ENCODE assay signal across 1 cellular context in the genomic region with DNA sequence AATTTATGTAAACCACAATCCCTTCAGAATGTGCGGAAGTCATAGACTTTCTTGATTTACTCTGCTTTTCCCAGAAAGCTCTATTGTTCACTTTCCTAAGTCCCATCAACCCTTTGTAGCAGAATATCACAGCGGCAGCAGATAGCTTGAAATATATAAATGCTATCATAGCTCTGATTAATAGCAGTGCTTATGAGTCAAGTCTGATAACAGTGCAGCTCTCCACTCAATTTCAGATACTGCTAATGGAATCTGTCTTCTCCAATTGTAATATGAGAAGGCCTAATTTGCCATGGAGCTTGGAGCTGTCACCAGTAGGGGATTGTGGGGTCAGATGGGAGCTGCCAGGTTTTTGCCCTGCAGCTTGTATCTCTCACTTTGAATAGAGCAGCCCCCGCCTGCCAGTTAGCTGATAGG.
TF ChIP-seq lines count a peak whose summit lies in the region.

No MANE protein-coding gene starts in this region.

TF ChIP-seq in GM23338, 12 proteins besides CTCF, POLR2A, EP300 and RAD21 (continued from another document):
- TF ChIP-seq, protein P1, sequence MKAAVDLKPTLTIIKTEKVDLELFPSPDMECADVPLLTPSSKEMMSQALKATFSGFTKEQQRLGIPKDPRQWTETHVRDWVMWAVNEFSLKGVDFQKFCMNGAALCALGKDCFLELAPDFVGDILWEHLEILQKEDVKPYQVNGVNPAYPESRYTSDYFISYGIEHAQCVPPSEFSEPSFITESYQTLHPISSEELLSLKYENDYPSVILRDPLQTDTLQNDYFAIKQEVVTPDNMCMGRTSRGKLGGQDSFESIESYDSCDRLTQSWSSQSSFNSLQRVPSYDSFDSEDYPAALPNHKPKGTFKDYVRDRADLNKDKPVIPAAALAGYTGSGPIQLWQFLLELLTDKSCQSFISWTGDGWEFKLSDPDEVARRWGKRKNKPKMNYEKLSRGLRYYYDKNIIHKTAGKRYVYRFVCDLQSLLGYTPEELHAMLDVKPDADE (IDR thresholded peaks at IDR 0.05): no peak
- TF ChIP-seq EZH2phosphoT487 (IDR thresholded peaks at IDR 0.05; ENCODE audit: unreplicated experiment): no peak
- no peak for TF ChIP-seq POLR2AphosphoS5 (IDR thresholded peaks at IDR 0.05; ENCODE audit: low read depth)
- no peak for TF ChIP-seq ZNF114 (CRISPR knock-in tag; IDR thresholded peaks at IDR 0.05)
- TF ChIP-seq EZH2 (IDR thresholded peaks at IDR 0.05; ENCODE audit: low read depth, unreplicated experiment): no peak
